8 cellular contexts compared by ENCODE assay signal in genomic region chr6:75296811-75297779, GRCh38.
DNase-seq lines count a peak whose midpoint lies in the region; ATAC-seq, FAIRE-seq and TF ChIP-seq lines count a peak whose summit lies in the region.

No MANE protein-coding gene starts in this region.

- no peak overlapping the region for H3K4me3 ChIP-seq in astrocyte of the spinal cord (ENCODE audit: low read depth, low read length)
- no peak overlapping the region for H3K4me3 ChIP-seq in tibial artery

- peak; percentile 78 for ATAC-seq in GM18498 (IDR thresholded peaks at IDR 0.05; ENCODE audit: unreplicated experiment)
- ATAC-seq in HG03103 (IDR thresholded peaks at IDR 0.05; ENCODE audit: low read depth, unreplicated experiment): peak; percentile 70

- no peak overlapping the region for H3K27ac ChIP-seq in tibial artery

- no peaks in the 10 kb centered on the region for H3K27me3 ChIP-seq in tibial artery

- TF ChIP-seq CTCF in astrocyte of the spinal cord (IDR thresholded peaks at IDR 0.05; ENCODE audit: low read depth, low read length) (peak; percentile 51), tibial artery (IDR thresholded peaks at IDR 0.05) (peak; percentile 67 to 80)

- peaks cover 0 to 27% (median 7%) of the 10 kb centered on the region in 4 donors for H3K4me1 ChIP-seq in tibial artery

- no peaks in the 10 kb centered on the region for H3K9me3 ChIP-seq in tibial artery

- in situ Hi-C loops in astrocyte of the spinal cord (cut with HindIII; ENCODE audit: low sequenced_read_pairs): no loop called here

- intact Hi-C loops in tibial artery (cut with DNase I; ENCODE audit: low total_unique reads): no loop called here

- peak; percentile 99 for FAIRE-seq in islet of Langerhans (lab: Jason Lieb, UNC)

- DNase-seq in AG08395 (ENCODE audit: low spot score) (peak; percentile 26), NCI-H2227 treated with DMSO at 0.1 percent for 48 hours (lab: John Stamatoyannopoulos, UW) (peak; percentile 30), astrocyte of the spinal cord (ENCODE audit: low read depth, low spot score) (peak; percentile 77), tibial artery (no peak), activated gamma-delta T cell treated with Interleukin-2 at 50 U/mL for 16 hours (no peak)

- no peaks in the 10 kb centered on the region for H3K36me3 ChIP-seq in tibial artery

Comparison
In these comparisons a context has a peak if more than half of its experiments do, and no peak if none do; other contexts are left out.
1. DNase-seq: peak in AG08395 (single experiment), NCI-H2227 treated with DMSO at 0.1 percent for 48 hours (single experiment) and astrocyte of the spinal cord (single experiment); none in tibial artery (0 of 2) and activated gamma-delta T cell treated with Interleukin-2 at 50 U/mL for 16 hours (single experiment).